In the genomic region with DNA sequence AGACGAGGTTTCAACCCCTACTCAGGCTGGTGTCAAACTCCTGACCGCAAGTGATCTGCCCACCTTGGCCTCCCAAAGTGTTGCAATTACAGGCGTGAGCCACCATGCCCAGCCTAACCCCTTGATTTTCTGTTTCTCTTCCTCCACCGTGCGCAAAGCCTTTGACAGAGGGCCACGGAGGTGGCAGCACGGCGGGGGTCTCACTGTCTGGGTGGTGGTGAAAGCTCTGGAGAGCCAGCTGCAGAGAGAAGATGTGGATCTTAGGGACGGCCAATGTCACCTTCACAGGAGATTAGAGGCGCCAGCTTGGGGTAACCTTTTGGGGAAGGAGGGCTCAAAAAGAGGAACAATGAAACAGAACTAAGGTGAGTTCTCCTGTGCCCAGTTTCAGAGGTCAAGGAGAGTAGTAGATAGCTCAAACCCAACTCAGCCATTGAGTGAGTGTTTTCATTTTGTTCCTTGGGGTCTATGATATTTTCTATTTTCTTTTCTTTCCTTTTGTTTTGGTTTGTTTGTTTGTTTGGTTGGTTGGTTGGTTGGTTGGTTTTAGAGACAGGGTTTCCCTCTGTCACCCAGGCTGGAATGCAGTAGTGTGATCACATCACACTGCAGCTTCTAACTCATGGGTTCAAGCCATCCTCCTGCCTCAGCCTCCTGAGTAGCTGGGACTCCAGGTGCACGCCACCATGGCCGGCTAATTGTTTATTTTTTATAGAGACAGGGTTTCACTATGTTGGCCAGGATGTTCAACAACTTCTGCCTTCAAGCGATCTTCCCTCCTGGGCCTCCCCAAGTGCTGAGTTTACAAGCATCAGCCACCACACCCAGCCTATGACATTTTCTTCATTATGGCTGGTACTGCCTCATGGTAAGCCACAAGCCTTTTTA, we compare ENCODE assay signal across 1 cellular context.
TF ChIP-seq lines count a peak whose summit lies in the region.

No MANE protein-coding gene starts in this region.

TF ChIP-seq in HepG2, 621 proteins besides CTCF, POLR2A, EP300 and RAD21:
- no peak for TF ChIP-seq ZNF101 (CRISPR knock-in tag; IDR thresholded peaks at IDR 0.05; ENCODE audit: borderline replicate concordance, low read depth)
- no peak for TF ChIP-seq PREB (CRISPR knock-in tag; IDR thresholded peaks at IDR 0.05)
- no peak for TF ChIP-seq FOXP1 (IDR thresholded peaks at IDR 0.05)
- TF ChIP-seq FOXP1 (CRISPR knock-in tag; IDR thresholded peaks at IDR 0.05): no peak
- TF ChIP-seq HMGXB3 (CRISPR knock-in tag; IDR thresholded peaks at IDR 0.05; ENCODE audit: borderline replicate concordance): no peak
- no peak for TF ChIP-seq ZNF780A (CRISPR knock-in tag; IDR thresholded peaks at IDR 0.05)
- TF ChIP-seq MEIS2 (CRISPR knock-in tag; IDR thresholded peaks at IDR 0.05): no peak
- TF ChIP-seq, protein P1, sequence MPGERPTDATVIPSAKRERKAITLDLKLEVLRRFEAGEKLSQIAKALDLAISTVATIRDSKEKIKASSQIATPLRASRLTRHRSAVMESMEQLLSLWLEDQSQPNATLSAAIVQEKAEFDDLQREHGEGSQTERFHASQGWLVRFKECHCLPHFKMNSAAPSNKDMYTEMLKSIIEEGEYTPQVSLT (CRISPR knock-in tag; IDR thresholded peaks at IDR 0.05; ENCODE audit: borderline replicate concordance, low read depth): no peak
- TF ChIP-seq MXD4 (CRISPR knock-in tag; IDR thresholded peaks at IDR 0.05): no peak
- TF ChIP-seq, protein P2, sequence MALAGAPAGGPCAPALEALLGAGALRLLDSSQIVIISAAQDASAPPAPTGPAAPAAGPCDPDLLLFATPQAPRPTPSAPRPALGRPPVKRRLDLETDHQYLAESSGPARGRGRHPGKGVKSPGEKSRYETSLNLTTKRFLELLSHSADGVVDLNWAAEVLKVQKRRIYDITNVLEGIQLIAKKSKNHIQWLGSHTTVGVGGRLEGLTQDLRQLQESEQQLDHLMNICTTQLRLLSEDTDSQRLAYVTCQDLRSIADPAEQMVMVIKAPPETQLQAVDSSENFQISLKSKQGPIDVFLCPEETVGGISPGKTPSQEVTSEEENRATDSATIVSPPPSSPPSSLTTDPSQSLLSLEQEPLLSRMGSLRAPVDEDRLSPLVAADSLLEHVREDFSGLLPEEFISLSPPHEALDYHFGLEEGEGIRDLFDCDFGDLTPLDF (CRISPR knock-in tag; IDR thresholded peaks at IDR 0.05): no peak
- no peak for TF ChIP-seq DRAP1 (CRISPR knock-in tag; IDR thresholded peaks at IDR 0.05)
- no peak for TF ChIP-seq NCOA5 (CRISPR knock-in tag; IDR thresholded peaks at IDR 0.05)
- TF ChIP-seq ZNF609 (CRISPR knock-in tag; IDR thresholded peaks at IDR 0.05; ENCODE audit: borderline replicate concordance): no peak
